ENCODE assay signal across 11 cellular contexts in the genomic region with DNA sequence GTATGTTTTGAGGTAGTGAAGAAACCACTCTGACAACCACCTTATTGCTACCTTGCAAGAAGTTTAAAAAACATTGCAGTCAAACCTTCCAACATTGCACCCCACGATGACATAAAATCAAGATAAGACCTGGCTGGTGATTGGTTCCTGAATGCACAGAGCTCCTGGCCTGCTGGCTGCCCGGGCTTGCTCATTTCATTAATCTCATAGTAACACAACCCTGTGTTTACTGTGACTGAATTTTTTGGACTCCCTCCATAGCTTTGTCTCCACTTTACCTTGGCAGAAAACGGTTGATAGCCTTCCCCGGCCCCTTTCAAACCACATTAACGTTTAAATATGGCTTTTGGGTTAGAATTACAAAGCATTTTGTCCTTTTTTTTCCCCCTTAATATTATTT. TPM values are rescaled to one million over a fixed set of nuclear protein-coding genes. Genes with fewer than 3 reads are reported as not detected.
A peak's percentile ranks its signal among the peaks of the same experiment; 100 is the strongest.
DNase-seq lines count a peak whose midpoint lies in the region; ATAC-seq, FAIRE-seq and TF ChIP-seq lines count a peak whose summit lies in the region.
"Had no signal": no experiment of that assay in that cellular context is flagged by ENCODE, and none has a peak within 500 bp of the region (broad histone marks: within the 10 kb centered on the region; RNA-seq: fewer than 3 reads in every experiment).

No MANE protein-coding gene starts in this region.

- peak; percentile 69 to 82 (median 74) for ATAC-seq in heart left ventricle

- H3K36me3 ChIP-seq in SK-N-SH (replicated peaks in 1 of 2; ENCODE audit: control insufficient read depth in 1 of 2, insufficient read depth in 2 of 2, low read length in 1 of 2), result no peaks in the 10 kb centered on the region
- H3K36me3 ChIP-seq in heart left ventricle, result no peaks in the 10 kb centered on the region
- H3K36me3 ChIP-seq in skeletal muscle tissue (ENCODE audit: control insufficient read depth in 3 of 3, insufficient read depth in 3 of 3, low read length in 3 of 3), result no peaks in the 10 kb centered on the region
- no peaks in the 10 kb centered on the region for H3K36me3 ChIP-seq in OCI-LY7 (ENCODE audit: insufficient read depth, low read length)
- H3K36me3 ChIP-seq: ascending aorta had no signal

- no peak for FAIRE-seq in RCC 7860 (lab: Jason Lieb, UNC)

- H3K9me2 ChIP-seq in SK-N-SH (no peaks in the 10 kb centered on the region), OCI-LY7 (ENCODE audit: insufficient read depth, low read length) (no peaks in the 10 kb centered on the region)

- H3K4me2 ChIP-seq in SK-N-SH (no peak overlapping the region), OCI-LY7 (ENCODE audit: low read length) (no peak overlapping the region)

- WGBS in SK-N-SH (ENCODE audit: low lambda C conversion rate), result 29% methylated on average over 5 of the region's 5 CpGs
- 23 to 34% (median 27%) methylated on average over 5 of the region's 5 CpGs for WGBS in heart left ventricle, 4 donors

- intact Hi-C loops in heart left ventricle (cut with DNase I), result no loop called here
- intact Hi-C loops in OCI-LY7 (cut with micrococcal nuclease; ENCODE audit: unreplicated experiment), result no loop called here

- H3K27me3 ChIP-seq in SK-N-SH (ENCODE audit: insufficient read depth) (no peaks in the 10 kb centered on the region), heart left ventricle (no peaks in the 10 kb centered on the region), skeletal muscle tissue (ENCODE audit: control insufficient read depth in 3 of 3, insufficient read depth in 3 of 3, low read length in 3 of 3) (no peaks in the 10 kb centered on the region)
- H3K27me3 ChIP-seq: ascending aorta had no signal

- BruUV-seq in OCI-LY7 (replicated peaks; lab: Mats Ljungman, UMichigan), result no TSS peak

- H3K9me3 ChIP-seq in SK-N-SH (no peaks in the 10 kb centered on the region), heart left ventricle (no peaks in the 10 kb centered on the region), skeletal muscle tissue (ENCODE audit: control insufficient read depth in 3 of 3, low read length in 3 of 3) (no peaks in the 10 kb centered on the region), OCI-LY7 (ENCODE audit: low read length) (no peaks in the 10 kb centered on the region)
- H3K9me3 ChIP-seq: ascending aorta had no signal

- TF ChIP-seq CTCF in LNCaP clone FGC (IDR thresholded peaks at IDR 0.05; ENCODE audit: control insufficient read depth, extremely low read depth, insufficient read depth), result no peak
- no peak for TF ChIP-seq CTCF in SK-N-SH (IDR thresholded peaks at IDR 0.05)
- TF ChIP-seq CTCF in heart left ventricle (IDR thresholded peaks at IDR 0.05), result no peak
- TF ChIP-seq CTCF in OCI-LY7 (conservative IDR thresholded peaks at IDR 0.05; ENCODE audit: low read length), result no peak

- H3F3A ChIP-seq in SK-N-SH (replicated peaks; ENCODE audit: insufficient read depth), result peaks cover 12% of the 10 kb centered on the region

- DNase-seq in LNCaP clone FGC (ENCODE audit: low read depth), result peak; percentile 96
- peak; percentile 54 for DNase-seq in SK-N-SH
- peak in 4 of 5 donors; percentile 29 to 51 (median 41) for DNase-seq in heart left ventricle
- DNase-seq in inferior parietal cortex (ENCODE audit: extremely low spot score), result no peak
- DNase-seq in RCC 7860 (ENCODE audit: low spot score), result no peak
- no peak for DNase-seq in OCI-LY7 (ENCODE audit: low spot score)
- no peak for DNase-seq in HuH-7.5 (ENCODE audit: low spot score)
- DNase-seq: foreskin fibroblast, NCI-H187 treated with DMSO at 0.1 percent for 48 hours had no signal

- H3K4me1 ChIP-seq in SK-N-SH (ENCODE audit: control insufficient read depth in 1 of 2, insufficient read depth in 2 of 2, low read depth in 1 of 2, low read length in 1 of 2) (peaks cover 5 to 6% of the 10 kb centered on the region in 2 experiments; a peak in 1 of 4 replicates), heart left ventricle (peaks cover 0 to 38% (median 8%) of the 10 kb centered on the region in 12 donors), skeletal muscle tissue (ENCODE audit: control insufficient read depth in 3 of 3, insufficient read depth in 3 of 3, low read length in 3 of 3) (peaks cover 27 to 32% (median 31%) of the 10 kb centered on the region in 3 donors), OCI-LY7 (ENCODE audit: insufficient read depth, low read length, poor library complexity, severe bottlenecking) (no peaks in the 10 kb centered on the region)

- no peak for TF ChIP-seq POLR2A in heart left ventricle (IDR thresholded peaks at IDR 0.05)

- no peak overlapping the region for H3K9ac ChIP-seq in SK-N-SH
- H3K9ac ChIP-seq in skeletal muscle tissue (ENCODE audit: low read depth in 1 of 3, low read length in 3 of 3), result peak overlapping the region in 1 of 3 donors; percentile 40

- H3K27ac ChIP-seq in SK-N-SH (ENCODE audit: low read depth in 2 of 2, low read length in 1 of 2) (no peak overlapping the region), heart left ventricle (peak overlapping the region in 10 of 12 donors; percentile 28 to 73 (median 63)), skeletal muscle tissue (ENCODE audit: low read depth, low read length) (no peak overlapping the region), OCI-LY7 (ENCODE audit: low read depth, low read length, poor library complexity, severe bottlenecking) (no peak overlapping the region)
- H3K27ac ChIP-seq: ascending aorta had no signal

- 0 out of 2 replicates have a peak overlapping the region, but pooled peaks have one; percentile 48 for H2AFZ ChIP-seq in SK-N-SH (ENCODE audit: low read depth)
- no peak overlapping the region for H2AFZ ChIP-seq in OCI-LY7 (ENCODE audit: low read length)

- no peak for TF ChIP-seq RAD21 in SK-N-SH (IDR thresholded peaks at IDR 0.05; ENCODE audit: low read length)

- POLR2A ChIA-PET in SK-N-SH (lab: Yijun Ruan, JAX) (no interaction called here), OCI-LY7 (lab: Charles Lee) (interaction anchor here (0.6 to 0.7 kb wide), 3 partner anchors 22 to 132 kb away, joined by 3 read pairs; no protein-coding TSS in a partner anchor)

- no peak for TF ChIP-seq EP300 in SK-N-SH (IDR thresholded peaks at IDR 0.05; ENCODE audit: borderline replicate concordance in 1 of 2, low read depth in 1 of 2, low read length in 1 of 2)

- CTCF ChIA-PET in SK-N-SH (lab: Yijun Ruan, JAX) (no interaction called here), OCI-LY7 (lab: Charles Lee; ENCODE audit: unreplicated experiment) (no interaction called here)

- H3K4me3 ChIP-seq in LNCaP clone FGC (ENCODE audit: low read depth, low read length), result no peak overlapping the region
- no peak overlapping the region for H3K4me3 ChIP-seq in SK-N-SH (ENCODE audit: low read depth in 2 of 2, low read length in 1 of 2)
- no peak overlapping the region for H3K4me3 ChIP-seq in heart left ventricle
- peak overlapping the region in 2 of 3 donors; percentile 30 to 35 for H3K4me3 ChIP-seq in skeletal muscle tissue (ENCODE audit: low read length in 3 of 3)
- H3K4me3 ChIP-seq in OCI-LY7 (ENCODE audit: low read depth, low read length, poor library complexity, severe bottlenecking), result no peak overlapping the region
- H3K4me3 ChIP-seq: ascending aorta had no signal

- no peaks in the 10 kb centered on the region for H3K79me2 ChIP-seq in SK-N-SH (ENCODE audit: insufficient read depth)
- no peaks in the 10 kb centered on the region for H3K79me2 ChIP-seq in OCI-LY7 (ENCODE audit: insufficient read depth, low read depth, low read length)

- H4K20me1 ChIP-seq in SK-N-SH (ENCODE audit: insufficient read depth) (no peaks in the 10 kb centered on the region), OCI-LY7 (ENCODE audit: insufficient read depth, low read length) (no peaks in the 10 kb centered on the region)

TF ChIP-seq in SK-N-SH, 30 proteins besides CTCF, POLR2A, EP300 and RAD21:
- TF ChIP-seq, protein P1, sequence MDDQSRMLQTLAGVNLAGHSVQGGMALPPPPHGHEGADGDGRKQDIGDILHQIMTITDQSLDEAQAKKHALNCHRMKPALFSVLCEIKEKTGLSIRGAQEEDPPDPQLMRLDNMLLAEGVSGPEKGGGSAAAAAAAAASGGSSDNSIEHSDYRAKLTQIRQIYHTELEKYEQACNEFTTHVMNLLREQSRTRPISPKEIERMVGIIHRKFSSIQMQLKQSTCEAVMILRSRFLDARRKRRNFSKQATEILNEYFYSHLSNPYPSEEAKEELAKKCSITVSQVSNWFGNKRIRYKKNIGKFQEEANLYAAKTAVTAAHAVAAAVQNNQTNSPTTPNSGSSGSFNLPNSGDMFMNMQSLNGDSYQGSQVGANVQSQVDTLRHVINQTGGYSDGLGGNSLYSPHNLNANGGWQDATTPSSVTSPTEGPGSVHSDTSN (IDR thresholded peaks at IDR 0.05), result 0 out of 2 replicates have a peak, but pooled peaks have one; percentile 5
- TF ChIP-seq FOXM1 (IDR thresholded peaks at IDR 0.05; ENCODE audit: low read depth), result no peak

RNA-seq across cellular contexts. Expression of gene VWA2, which starts 27.5 kb away (rescaled TPM):
- polyA plus RNA-seq in SK-N-SH (2012; rRNA removed), result not detected in 2 replicates
- polyA plus RNA-seq in SK-N-SH (2012; cell fraction: cytosol; rRNA removed), result not detected in 2 replicates
- not detected in 2 replicates for polyA plus RNA-seq in SK-N-SH (2012; cell fraction: nucleus; rRNA removed)
- under 1 TPM in 1 of 9 donors, not detected in 8; 0.41 TPM for total RNA-seq in heart left ventricle
- polyA plus RNA-seq in heart left ventricle, result under 1 TPM in 1 of 2 donors, not detected in 1; 0.03 TPM
- not detected for total RNA-seq in skeletal muscle tissue
- total RNA-seq in OCI-LY7 (2014; rRNA removed; shearing (Covaris generic)), result not detected in 2 replicates
- not detected in 2 replicates for total RNA-seq in OCI-LY7 (2022)
- total RNA-seq: ascending aorta had no signal

Comparison
In these comparisons a context has a peak if more than half of its experiments do, and no peak if none do; other contexts are left out.
1. DNase-seq: peak in LNCaP clone FGC (single experiment), SK-N-SH (single experiment) and heart left ventricle (4 of 5); none in inferior parietal cortex (single experiment), RCC 7860 (single experiment), OCI-LY7 (single experiment) and HuH-7.5 (single experiment).
2. H3K4me3 ChIP-seq: peak in skeletal muscle tissue (2 of 3); none in LNCaP clone FGC (single experiment), SK-N-SH (0 of 2), heart left ventricle (0 of 12) and OCI-LY7 (single experiment).
3. H3K27ac ChIP-seq: peak in heart left ventricle (10 of 12); none in SK-N-SH (0 of 2), skeletal muscle tissue (single experiment) and OCI-LY7 (single experiment).